In the genomic region with DNA sequence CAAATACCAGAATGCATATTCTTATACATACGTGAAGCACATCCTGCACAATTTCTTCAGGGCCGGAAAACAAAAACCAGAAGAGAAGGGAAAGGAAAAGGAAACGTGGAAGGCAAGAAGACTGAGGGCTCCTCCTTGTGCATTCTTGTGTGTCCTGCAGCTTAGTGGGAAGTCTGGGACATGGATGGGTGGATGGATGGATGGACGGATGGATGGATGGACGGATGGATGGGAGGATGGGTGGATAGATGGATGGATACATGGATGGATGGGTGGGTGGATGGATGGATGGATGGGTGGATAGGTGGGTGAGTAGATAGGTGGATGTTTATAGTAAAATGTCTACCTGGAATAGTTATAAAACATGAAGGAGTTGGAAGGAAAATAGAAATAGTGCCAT, we compare ENCODE assay signal across 22 cellular contexts.
"Had no signal": no experiment of that assay in that cellular context is flagged by ENCODE, and none has a peak within 500 bp of the region (broad histone marks: within the 10 kb centered on the region; RNA-seq: fewer than 3 reads in every experiment).

No MANE protein-coding gene starts in this region.

- H3K27ac ChIP-seq: coronary artery, esophagus squamous epithelium, heart right ventricle, prostate gland, thyroid gland, upper lobe of right lung, WERI-Rb-1 had no signal

- FAIRE-seq: TTC549 had no signal

- H3K4me1 Mint-ChIP-seq: activated CD4-positive, alpha-beta T cell treated with anti-CD3 and anti-CD28 coated beads, Interleukin-2, amount 10 ng/mL, durations not matched to agents 7 days and 5 days; activated CD8-positive, alpha-beta memory T cell treated with anti-CD3 and anti-CD28 coated beads, Interleukin-2, amount 10 ng/mL, durations not matched to agents 7 days and 5 days; activated naive CD4-positive, alpha-beta T cell treated with anti-CD3 and anti-CD28 coated beads, Interleukin-2, amount 10 ng/mL, durations not matched to agents 7 days and 5 days; natural killer cell had no signal

- DNase-seq: activated CD4-positive, alpha-beta T cell treated with anti-CD3 and anti-CD28 coated beads, Interleukin-2, amount 10 ng/mL, durations not matched to agents 7 days and 5 days; activated CD4-positive, CD25-positive, alpha-beta regulatory T cell treated with anti-CD3 and anti-CD28 coated beads, Interleukin-2, amount 50 U/mL, for 72 hours; activated CD8-positive, alpha-beta memory T cell treated with anti-CD3 and anti-CD28 coated beads, Interleukin-2, amount 10 ng/mL, durations not matched to agents 7 days and 5 days; activated CD8-positive, alpha-beta T cell treated with anti-CD3 and anti-CD28 coated beads for 36 hours; activated effector memory CD4-positive, alpha-beta T cell treated with anti-CD3 and anti-CD28 coated beads, Interleukin-2, amount 50 U/mL, for 16 hours; activated naive CD4-positive, alpha-beta T cell treated with anti-CD3 and anti-CD28 coated beads, Interleukin-2, amount 10 ng/mL, durations not matched to agents 7 days and 5 days; activated T-cell treated with anti-CD3 and anti-CD28 coated beads for 4 hours; cerebellar nuclear complex; esophagus squamous epithelium; foreskin fibroblast; heart right ventricle; natural killer cell; stimulated activated CD4-positive, alpha-beta T cell treated with anti-CD3 and anti-CD28 coated beads, Interleukin-4, amount 100 ng/mL, for 24 hours; stimulated activated naive CD4-positive, alpha-beta T cell treated with Interleukin-2 at 50 U/mL for 16 hours; thyroid gland; upper lobe of right lung; WERI-Rb-1 had no signal

- H3K4me3 Mint-ChIP-seq: activated CD4-positive, alpha-beta T cell treated with anti-CD3 and anti-CD28 coated beads, Interleukin-2, amount 10 ng/mL, durations not matched to agents 7 days and 5 days; activated CD8-positive, alpha-beta memory T cell treated with anti-CD3 and anti-CD28 coated beads, Interleukin-2, amount 10 ng/mL, durations not matched to agents 7 days and 5 days; activated CD8-positive, alpha-beta T cell treated with anti-CD3 and anti-CD28 coated beads for 36 hours; activated naive CD4-positive, alpha-beta T cell treated with anti-CD3 and anti-CD28 coated beads, Interleukin-2, amount 10 ng/mL, durations not matched to agents 7 days and 5 days; natural killer cell had no signal

- H3K9me3 Mint-ChIP-seq: activated CD4-positive, alpha-beta T cell treated with anti-CD3 and anti-CD28 coated beads, Interleukin-2, amount 10 ng/mL, durations not matched to agents 7 days and 5 days; activated CD8-positive, alpha-beta T cell treated with anti-CD3 and anti-CD28 coated beads for 36 hours; activated naive CD4-positive, alpha-beta T cell treated with anti-CD3 and anti-CD28 coated beads, Interleukin-2, amount 10 ng/mL, durations not matched to agents 7 days and 5 days; natural killer cell had no signal

- H3K27ac Mint-ChIP-seq: activated CD4-positive, alpha-beta T cell treated with anti-CD3 and anti-CD28 coated beads, Interleukin-2, amount 10 ng/mL, durations not matched to agents 7 days and 5 days; activated CD8-positive, alpha-beta memory T cell treated with anti-CD3 and anti-CD28 coated beads, Interleukin-2, amount 10 ng/mL, durations not matched to agents 7 days and 5 days; activated CD8-positive, alpha-beta T cell treated with anti-CD3 and anti-CD28 coated beads for 36 hours; activated naive CD4-positive, alpha-beta T cell treated with anti-CD3 and anti-CD28 coated beads, Interleukin-2, amount 10 ng/mL, durations not matched to agents 7 days and 5 days; natural killer cell had no signal

- ATAC-seq: activated CD8-positive, alpha-beta memory T cell treated with anti-CD3 and anti-CD28 coated beads, Interleukin-2, amount 10 ng/mL, durations not matched to agents 7 days and 5 days; activated CD8-positive, alpha-beta T cell treated with anti-CD3 and anti-CD28 coated beads for 36 hours; heart right ventricle; left lobe of liver; natural killer cell had no signal

- H3K27me3 ChIP-seq: thyroid gland, upper lobe of right lung had no signal

- H3K36me3 ChIP-seq: esophagus squamous epithelium, heart right ventricle, prostate gland, thyroid gland, upper lobe of right lung, WERI-Rb-1 had no signal

- H3K4me1 ChIP-seq: esophagus squamous epithelium, heart right ventricle, prostate gland, thyroid gland, upper lobe of right lung had no signal

- H3K4me3 ChIP-seq: coronary artery, esophagus squamous epithelium, heart right ventricle, lung, prostate gland, thyroid gland, upper lobe of right lung had no signal

- H3K36me3 Mint-ChIP-seq: activated CD8-positive, alpha-beta memory T cell treated with anti-CD3 and anti-CD28 coated beads, Interleukin-2, amount 10 ng/mL, durations not matched to agents 7 days and 5 days; activated naive CD4-positive, alpha-beta T cell treated with anti-CD3 and anti-CD28 coated beads, Interleukin-2, amount 10 ng/mL, durations not matched to agents 7 days and 5 days; natural killer cell had no signal

- H3K9me3 ChIP-seq: esophagus squamous epithelium, heart right ventricle, prostate gland, thyroid gland, upper lobe of right lung had no signal
